In the genomic region with DNA sequence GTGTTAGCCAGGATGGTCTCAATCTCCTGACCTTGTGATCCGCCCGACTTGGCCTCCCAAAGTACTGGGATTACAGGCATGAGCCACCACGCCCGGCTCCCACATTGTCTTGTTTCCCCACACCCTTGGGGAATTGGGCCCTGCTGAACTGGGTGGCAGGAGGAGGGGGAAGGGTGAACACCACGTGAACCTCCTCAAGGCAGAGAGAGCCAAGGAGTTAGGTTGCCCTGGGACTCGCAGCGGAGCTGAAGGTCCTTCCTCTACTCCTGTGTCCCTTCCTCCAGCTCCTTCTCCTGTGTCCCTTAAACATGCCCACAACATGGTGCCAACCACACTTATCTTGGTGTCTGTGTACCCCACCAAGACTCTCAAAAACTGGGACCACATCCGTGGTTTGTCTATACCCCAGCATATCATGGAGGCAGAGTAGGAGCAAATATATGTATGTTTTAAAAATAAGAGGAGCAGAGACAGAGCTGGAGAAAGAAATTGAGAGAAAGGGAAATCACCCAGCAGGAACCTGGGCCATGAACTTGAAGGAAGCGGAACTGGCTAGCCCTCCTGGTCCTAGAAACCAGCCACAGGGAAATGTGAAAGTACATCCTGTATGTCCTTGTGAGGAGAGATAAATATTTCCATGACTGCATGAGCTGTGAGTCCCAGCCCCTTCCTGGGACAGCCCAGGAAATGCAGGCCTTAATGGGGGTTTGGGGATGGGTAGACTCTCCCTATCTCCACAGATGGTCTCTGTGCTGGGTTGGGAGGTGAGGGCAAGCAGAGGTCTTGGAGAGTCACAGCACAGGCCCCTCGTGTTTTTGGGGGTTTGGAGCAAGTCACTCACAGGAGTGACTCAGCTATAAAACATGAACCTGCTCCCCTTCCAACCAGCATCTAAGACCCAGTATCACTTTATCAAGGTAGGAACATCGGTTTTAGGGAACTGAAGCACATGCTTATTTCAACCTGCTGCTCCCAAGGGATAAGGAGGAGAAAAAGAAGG, we compare ENCODE assay signal across 1 cellular context.
A peak's percentile ranks its signal among the peaks of the same experiment; 100 is the strongest.
TF ChIP-seq lines count a peak whose summit lies in the region.

No MANE protein-coding gene starts in this region.

TF ChIP-seq in K562, 482 proteins besides CTCF, POLR2A, EP300 and RAD21 (continued from another document and continues in another):
- TF ChIP-seq, protein P1, sequence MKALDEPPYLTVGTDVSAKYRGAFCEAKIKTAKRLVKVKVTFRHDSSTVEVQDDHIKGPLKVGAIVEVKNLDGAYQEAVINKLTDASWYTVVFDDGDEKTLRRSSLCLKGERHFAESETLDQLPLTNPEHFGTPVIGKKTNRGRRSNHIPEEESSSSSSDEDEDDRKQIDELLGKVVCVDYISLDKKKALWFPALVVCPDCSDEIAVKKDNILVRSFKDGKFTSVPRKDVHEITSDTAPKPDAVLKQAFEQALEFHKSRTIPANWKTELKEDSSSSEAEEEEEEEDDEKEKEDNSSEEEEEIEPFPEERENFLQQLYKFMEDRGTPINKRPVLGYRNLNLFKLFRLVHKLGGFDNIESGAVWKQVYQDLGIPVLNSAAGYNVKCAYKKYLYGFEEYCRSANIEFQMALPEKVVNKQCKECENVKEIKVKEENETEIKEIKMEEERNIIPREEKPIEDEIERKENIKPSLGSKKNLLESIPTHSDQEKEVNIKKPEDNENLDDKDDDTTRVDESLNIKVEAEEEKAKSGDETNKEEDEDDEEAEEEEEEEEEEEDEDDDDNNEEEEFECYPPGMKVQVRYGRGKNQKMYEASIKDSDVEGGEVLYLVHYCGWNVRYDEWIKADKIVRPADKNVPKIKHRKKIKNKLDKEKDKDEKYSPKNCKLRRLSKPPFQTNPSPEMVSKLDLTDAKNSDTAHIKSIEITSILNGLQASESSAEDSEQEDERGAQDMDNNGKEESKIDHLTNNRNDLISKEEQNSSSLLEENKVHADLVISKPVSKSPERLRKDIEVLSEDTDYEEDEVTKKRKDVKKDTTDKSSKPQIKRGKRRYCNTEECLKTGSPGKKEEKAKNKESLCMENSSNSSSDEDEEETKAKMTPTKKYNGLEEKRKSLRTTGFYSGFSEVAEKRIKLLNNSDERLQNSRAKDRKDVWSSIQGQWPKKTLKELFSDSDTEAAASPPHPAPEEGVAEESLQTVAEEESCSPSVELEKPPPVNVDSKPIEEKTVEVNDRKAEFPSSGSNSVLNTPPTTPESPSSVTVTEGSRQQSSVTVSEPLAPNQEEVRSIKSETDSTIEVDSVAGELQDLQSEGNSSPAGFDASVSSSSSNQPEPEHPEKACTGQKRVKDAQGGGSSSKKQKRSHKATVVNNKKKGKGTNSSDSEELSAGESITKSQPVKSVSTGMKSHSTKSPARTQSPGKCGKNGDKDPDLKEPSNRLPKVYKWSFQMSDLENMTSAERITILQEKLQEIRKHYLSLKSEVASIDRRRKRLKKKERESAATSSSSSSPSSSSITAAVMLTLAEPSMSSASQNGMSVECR (CRISPR knock-in tag; IDR thresholded peaks at IDR 0.05): no peak
- TF ChIP-seq BHLHE40 (IDR thresholded peaks at IDR 0.05; ENCODE audit: low read length): no peak
- TF ChIP-seq MYC (IDR thresholded peaks at IDR 0.05; ENCODE audit: low read depth, low read length): no peak
- TF ChIP-seq MYC (CRISPR knock-in tag; IDR thresholded peaks at IDR 0.05; ENCODE audit: borderline replicate concordance, low read depth): no peak
- TF ChIP-seq, protein P2, sequence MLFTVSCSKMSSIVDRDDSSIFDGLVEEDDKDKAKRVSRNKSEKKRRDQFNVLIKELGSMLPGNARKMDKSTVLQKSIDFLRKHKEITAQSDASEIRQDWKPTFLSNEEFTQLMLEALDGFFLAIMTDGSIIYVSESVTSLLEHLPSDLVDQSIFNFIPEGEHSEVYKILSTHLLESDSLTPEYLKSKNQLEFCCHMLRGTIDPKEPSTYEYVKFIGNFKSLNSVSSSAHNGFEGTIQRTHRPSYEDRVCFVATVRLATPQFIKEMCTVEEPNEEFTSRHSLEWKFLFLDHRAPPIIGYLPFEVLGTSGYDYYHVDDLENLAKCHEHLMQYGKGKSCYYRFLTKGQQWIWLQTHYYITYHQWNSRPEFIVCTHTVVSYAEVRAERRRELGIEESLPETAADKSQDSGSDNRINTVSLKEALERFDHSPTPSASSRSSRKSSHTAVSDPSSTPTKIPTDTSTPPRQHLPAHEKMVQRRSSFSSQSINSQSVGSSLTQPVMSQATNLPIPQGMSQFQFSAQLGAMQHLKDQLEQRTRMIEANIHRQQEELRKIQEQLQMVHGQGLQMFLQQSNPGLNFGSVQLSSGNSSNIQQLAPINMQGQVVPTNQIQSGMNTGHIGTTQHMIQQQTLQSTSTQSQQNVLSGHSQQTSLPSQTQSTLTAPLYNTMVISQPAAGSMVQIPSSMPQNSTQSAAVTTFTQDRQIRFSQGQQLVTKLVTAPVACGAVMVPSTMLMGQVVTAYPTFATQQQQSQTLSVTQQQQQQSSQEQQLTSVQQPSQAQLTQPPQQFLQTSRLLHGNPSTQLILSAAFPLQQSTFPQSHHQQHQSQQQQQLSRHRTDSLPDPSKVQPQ (CRISPR knock-in tag; IDR thresholded peaks at IDR 0.05; ENCODE audit: borderline replicate concordance): no peak
- no peak for TF ChIP-seq ZNF668 (CRISPR knock-in tag; IDR thresholded peaks at IDR 0.05)
- TF ChIP-seq RBM34 (IDR thresholded peaks at IDR 0.05; ENCODE audit: borderline replicate concordance, insufficient read depth, low read length): no peak
- no peak for TF ChIP-seq ELF4 (CRISPR knock-in tag; IDR thresholded peaks at IDR 0.05)
- no peak for TF ChIP-seq RBM25 (IDR thresholded peaks at IDR 0.05; ENCODE audit: low read depth, low read length, severe bottlenecking)
- TF ChIP-seq HDAC3 (IDR thresholded peaks at IDR 0.05; ENCODE audit: borderline replicate concordance, partially characterized antibody): no peak
- TF ChIP-seq CC2D1A (IDR thresholded peaks at IDR 0.05): no peak
- TF ChIP-seq, protein P3, sequence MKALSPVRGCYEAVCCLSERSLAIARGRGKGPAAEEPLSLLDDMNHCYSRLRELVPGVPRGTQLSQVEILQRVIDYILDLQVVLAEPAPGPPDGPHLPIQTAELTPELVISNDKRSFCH (CRISPR knock-in tag; IDR thresholded peaks at IDR 0.05): no peak
- TF ChIP-seq, protein P3 (tag; IDR thresholded peaks at IDR 0.05): peak; percentile 74
- no peak for TF ChIP-seq OTX1 (CRISPR knock-in tag; IDR thresholded peaks at IDR 0.05)
- TF ChIP-seq ZNF311 (CRISPR knock-in tag; IDR thresholded peaks at IDR 0.05): 0 out of 2 replicates have a peak, but pooled peaks have one; percentile 26
- no peak for TF ChIP-seq SRSF7 (optimal IDR thresholded peaks at IDR 0.05; ENCODE audit: low read depth, low read length)
- TF ChIP-seq, protein P4, sequence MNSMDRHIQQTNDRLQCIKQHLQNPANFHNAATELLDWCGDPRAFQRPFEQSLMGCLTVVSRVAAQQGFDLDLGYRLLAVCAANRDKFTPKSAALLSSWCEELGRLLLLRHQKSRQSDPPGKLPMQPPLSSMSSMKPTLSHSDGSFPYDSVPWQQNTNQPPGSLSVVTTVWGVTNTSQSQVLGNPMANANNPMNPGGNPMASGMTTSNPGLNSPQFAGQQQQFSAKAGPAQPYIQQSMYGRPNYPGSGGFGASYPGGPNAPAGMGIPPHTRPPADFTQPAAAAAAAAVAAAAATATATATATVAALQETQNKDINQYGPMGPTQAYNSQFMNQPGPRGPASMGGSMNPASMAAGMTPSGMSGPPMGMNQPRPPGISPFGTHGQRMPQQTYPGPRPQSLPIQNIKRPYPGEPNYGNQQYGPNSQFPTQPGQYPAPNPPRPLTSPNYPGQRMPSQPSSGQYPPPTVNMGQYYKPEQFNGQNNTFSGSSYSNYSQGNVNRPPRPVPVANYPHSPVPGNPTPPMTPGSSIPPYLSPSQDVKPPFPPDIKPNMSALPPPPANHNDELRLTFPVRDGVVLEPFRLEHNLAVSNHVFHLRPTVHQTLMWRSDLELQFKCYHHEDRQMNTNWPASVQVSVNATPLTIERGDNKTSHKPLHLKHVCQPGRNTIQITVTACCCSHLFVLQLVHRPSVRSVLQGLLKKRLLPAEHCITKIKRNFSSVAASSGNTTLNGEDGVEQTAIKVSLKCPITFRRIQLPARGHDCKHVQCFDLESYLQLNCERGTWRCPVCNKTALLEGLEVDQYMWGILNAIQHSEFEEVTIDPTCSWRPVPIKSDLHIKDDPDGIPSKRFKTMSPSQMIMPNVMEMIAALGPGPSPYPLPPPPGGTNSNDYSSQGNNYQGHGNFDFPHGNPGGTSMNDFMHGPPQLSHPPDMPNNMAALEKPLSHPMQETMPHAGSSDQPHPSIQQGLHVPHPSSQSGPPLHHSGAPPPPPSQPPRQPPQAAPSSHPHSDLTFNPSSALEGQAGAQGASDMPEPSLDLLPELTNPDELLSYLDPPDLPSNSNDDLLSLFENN (IDR thresholded peaks at IDR 0.05; ENCODE audit: low read depth in 2 of 2, low read length in 2 of 2): no peak
- no peak for TF ChIP-seq KHSRP (IDR thresholded peaks at IDR 0.05)
- no peak for TF ChIP-seq BCL6 (CRISPR knock-in tag; IDR thresholded peaks at IDR 0.05)
- TF ChIP-seq, protein P5, sequence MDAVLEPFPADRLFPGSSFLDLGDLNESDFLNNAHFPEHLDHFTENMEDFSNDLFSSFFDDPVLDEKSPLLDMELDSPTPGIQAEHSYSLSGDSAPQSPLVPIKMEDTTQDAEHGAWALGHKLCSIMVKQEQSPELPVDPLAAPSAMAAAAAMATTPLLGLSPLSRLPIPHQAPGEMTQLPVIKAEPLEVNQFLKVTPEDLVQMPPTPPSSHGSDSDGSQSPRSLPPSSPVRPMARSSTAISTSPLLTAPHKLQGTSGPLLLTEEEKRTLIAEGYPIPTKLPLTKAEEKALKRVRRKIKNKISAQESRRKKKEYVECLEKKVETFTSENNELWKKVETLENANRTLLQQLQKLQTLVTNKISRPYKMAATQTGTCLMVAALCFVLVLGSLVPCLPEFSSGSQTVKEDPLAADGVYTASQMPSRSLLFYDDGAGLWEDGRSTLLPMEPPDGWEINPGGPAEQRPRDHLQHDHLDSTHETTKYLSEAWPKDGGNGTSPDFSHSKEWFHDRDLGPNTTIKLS (IDR thresholded peaks at IDR 0.05; ENCODE audit: borderline replicate concordance, low read depth): no peak
- TF ChIP-seq ZNF76 (CRISPR knock-in tag; IDR thresholded peaks at IDR 0.05; ENCODE audit: borderline replicate concordance): no peak
- no peak for TF ChIP-seq ZNF696 (CRISPR knock-in tag; conservative IDR thresholded peaks at IDR 0.05)
- TF ChIP-seq MYBL2 (IDR thresholded peaks at IDR 0.05; ENCODE audit: low read depth): no peak
- no peak for TF ChIP-seq MYBL2 (CRISPR knock-in tag; IDR thresholded peaks at IDR 0.05; ENCODE audit: borderline replicate concordance)
- TF ChIP-seq ZNF589 (CRISPR knock-in tag; IDR thresholded peaks at IDR 0.05; ENCODE audit: low read depth): peak; percentile 75
- TF ChIP-seq, protein P6, sequence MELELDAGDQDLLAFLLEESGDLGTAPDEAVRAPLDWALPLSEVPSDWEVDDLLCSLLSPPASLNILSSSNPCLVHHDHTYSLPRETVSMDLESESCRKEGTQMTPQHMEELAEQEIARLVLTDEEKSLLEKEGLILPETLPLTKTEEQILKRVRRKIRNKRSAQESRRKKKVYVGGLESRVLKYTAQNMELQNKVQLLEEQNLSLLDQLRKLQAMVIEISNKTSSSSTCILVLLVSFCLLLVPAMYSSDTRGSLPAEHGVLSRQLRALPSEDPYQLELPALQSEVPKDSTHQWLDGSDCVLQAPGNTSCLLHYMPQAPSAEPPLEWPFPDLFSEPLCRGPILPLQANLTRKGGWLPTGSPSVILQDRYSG (tag; conservative IDR thresholded peaks at IDR 0.05; ENCODE audit: low read depth): no peak
- TF ChIP-seq, protein P7, sequence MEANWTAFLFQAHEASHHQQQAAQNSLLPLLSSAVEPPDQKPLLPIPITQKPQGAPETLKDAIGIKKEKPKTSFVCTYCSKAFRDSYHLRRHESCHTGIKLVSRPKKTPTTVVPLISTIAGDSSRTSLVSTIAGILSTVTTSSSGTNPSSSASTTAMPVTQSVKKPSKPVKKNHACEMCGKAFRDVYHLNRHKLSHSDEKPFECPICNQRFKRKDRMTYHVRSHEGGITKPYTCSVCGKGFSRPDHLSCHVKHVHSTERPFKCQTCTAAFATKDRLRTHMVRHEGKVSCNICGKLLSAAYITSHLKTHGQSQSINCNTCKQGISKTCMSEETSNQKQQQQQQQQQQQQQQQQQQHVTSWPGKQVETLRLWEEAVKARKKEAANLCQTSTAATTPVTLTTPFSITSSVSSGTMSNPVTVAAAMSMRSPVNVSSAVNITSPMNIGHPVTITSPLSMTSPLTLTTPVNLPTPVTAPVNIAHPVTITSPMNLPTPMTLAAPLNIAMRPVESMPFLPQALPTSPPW (CRISPR knock-in tag; IDR thresholded peaks at IDR 0.05): peak; percentile 55
- TF ChIP-seq NCOA4 (IDR thresholded peaks at IDR 0.05; ENCODE audit: partially characterized antibody): no peak
- TF ChIP-seq TARDBP (IDR thresholded peaks at IDR 0.05): no peak
- no peak for TF ChIP-seq IFI16 (CRISPR knock-in tag; IDR thresholded peaks at IDR 0.05)
- no peak for TF ChIP-seq PTTG1 (tag; IDR thresholded peaks at IDR 0.05; ENCODE audit: low read depth)
- no peak for TF ChIP-seq POLR2H (tag; IDR thresholded peaks at IDR 0.05; ENCODE audit: low read depth)
- TF ChIP-seq MCM5 (IDR thresholded peaks at IDR 0.05; ENCODE audit: low read depth): no peak
- TF ChIP-seq NCOR1 (IDR thresholded peaks at IDR 0.05): peak; percentile 54; the same call in 1 of the 2 replicates
- TF ChIP-seq TAF1 (IDR thresholded peaks at IDR 0.05; ENCODE audit: control insufficient read depth, extremely low read depth, insufficient read depth, low read length, severe bottlenecking): no peak
- TF ChIP-seq ZNF175 (CRISPR knock-in tag; IDR thresholded peaks at IDR 0.05; ENCODE audit: low read depth): peak; percentile 58; the same call in 1 of the 2 replicates
- TF ChIP-seq HSF4 (CRISPR knock-in tag; IDR thresholded peaks at IDR 0.05; ENCODE audit: borderline replicate concordance): no peak
- TF ChIP-seq CREB1 (IDR thresholded peaks at IDR 0.05): 0 out of 2 replicates have a peak, but pooled peaks have one; percentile 18
- 0 out of 2 replicates have a peak, but pooled peaks have one; percentile 34 for TF ChIP-seq CREB1 (CRISPR knock-in tag; IDR thresholded peaks at IDR 0.05)
- no peak for TF ChIP-seq SAP30 (IDR thresholded peaks at IDR 0.05; ENCODE audit: borderline replicate concordance, insufficient read depth, low read depth, low read length, poor library complexity, severe bottlenecking)
